10 cellular contexts compared by ENCODE assay signal in genomic region chr20:58017237-58017969, GRCh38.
DNase-seq lines count a peak whose midpoint lies in the region; ATAC-seq and TF ChIP-seq lines count a peak whose summit lies in the region.
"Had no signal": no experiment of that assay in that cellular context is flagged by ENCODE, and none has a peak within 500 bp of the region (broad histone marks: within the 10 kb centered on the region; RNA-seq: fewer than 3 reads in every experiment).

No MANE protein-coding gene starts in this region.

- peaks cover 0 to 30% (median 16%) of the 10 kb centered on the region in 12 donors for H3K4me1 ChIP-seq in heart left ventricle

- peak; percentile 51 for DNase-seq in GM04504 (ENCODE audit: low read depth)
- DNase-seq in SW480 (ENCODE audit: low spot score) = peak; percentile 99
- DNase-seq in heart left ventricle = peak in 2 of 5 donors; percentile 7 to 54
- DNase-seq in sciatic nerve (ENCODE audit: low spot score) = no peak
- no peak for DNase-seq in stimulated activated naive CD4-positive, alpha-beta T cell (lab: John Stamatoyannopoulos, UW)
- DNase-seq in SK-N-DZ (ENCODE audit: low spot score) = no peak
- DNase-seq: NCI-H446 treated with DMSO at 0.1 percent for 48 hours had no signal

- H3K36me3 ChIP-seq in heart left ventricle = no peaks in the 10 kb centered on the region
- H3K36me3 ChIP-seq: neutrophil had no signal

- no peak overlapping the region for H3K4me3 ChIP-seq in heart left ventricle

- TF ChIP-seq CTCF in heart left ventricle (IDR thresholded peaks at IDR 0.05) = no peak

- intact Hi-C loops in heart left ventricle (cut with DNase I) = no loop called here
- intact Hi-C loops in sciatic nerve (cut with DNase I) = no loop called here

- no peak for TF ChIP-seq POLR2A in heart left ventricle (IDR thresholded peaks at IDR 0.05)

- H3K27me3 ChIP-seq in heart left ventricle = no peaks in the 10 kb centered on the region
- H3K27me3 ChIP-seq: neutrophil had no signal

- H3K27ac ChIP-seq in heart left ventricle = peak overlapping the region in 1 of 12 donors; percentile 38
- H3K27ac ChIP-seq: neutrophil had no signal

- ATAC-seq in heart left ventricle (peak in 3 of 4 donors; percentile 12 to 34 (median 31)), sciatic nerve (peak; percentile 44), HG03097 (IDR thresholded peaks at IDR 0.05; ENCODE audit: low FRiP score, unreplicated experiment) (no peak), GM19328 (IDR thresholded peaks at IDR 0.05; ENCODE audit: unreplicated experiment) (no peak)

- H3K9me3 ChIP-seq in heart left ventricle = peaks cover 0 to 8% (median 0%) of the 10 kb centered on the region in 12 donors
- H3K9me3 ChIP-seq: neutrophil had no signal

- WGBS in heart left ventricle, 4 donors = 73 to 79% (median 76%) methylated on average over 19 to 20 of the region's 20 CpGs

Comparison
In these comparisons a context has a peak if more than half of its experiments do, and no peak if none do; other contexts are left out.
1. DNase-seq: peak in GM04504 (single experiment) and SW480 (single experiment); none in sciatic nerve (single experiment), stimulated activated naive CD4-positive, alpha-beta T cell (0 of 6) and SK-N-DZ (single experiment).
2. ATAC-seq: peak in heart left ventricle (3 of 4) and sciatic nerve (single experiment); none in HG03097 (single experiment) and GM19328 (single experiment).